ENCODE assay signal across 15 cellular contexts in the genomic region with DNA sequence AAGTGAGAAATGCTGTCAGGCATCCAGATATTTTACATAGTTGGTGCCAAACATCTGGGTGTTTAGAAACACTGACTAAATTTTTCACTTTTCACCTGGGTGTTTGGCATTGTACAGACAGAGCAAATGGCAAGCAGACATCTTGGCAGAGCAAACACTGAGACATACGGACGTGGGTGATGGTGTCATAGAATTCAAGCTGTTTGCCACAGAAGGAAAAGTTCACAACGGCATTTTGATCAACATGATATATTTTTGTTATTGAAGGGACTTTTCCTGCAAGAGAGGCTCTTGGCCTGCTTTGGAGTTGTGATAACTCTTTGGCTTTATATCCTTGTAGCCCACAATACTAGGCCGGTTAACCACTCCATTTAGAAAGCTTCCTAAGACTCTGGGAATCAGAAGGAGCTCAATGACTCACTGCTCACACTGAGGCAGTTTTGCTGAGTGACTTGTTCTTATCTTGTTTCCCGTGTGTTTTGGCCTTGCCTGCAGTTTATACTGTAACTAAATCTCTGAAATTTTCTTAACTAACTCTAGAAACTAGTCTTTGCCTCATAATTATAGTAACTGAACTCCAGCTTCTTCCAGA.
DNase-seq lines count a peak whose midpoint lies in the region; ATAC-seq and TF ChIP-seq lines count a peak whose summit lies in the region.
"Had no signal": no experiment of that assay in that cellular context is flagged by ENCODE, and none has a peak within 500 bp of the region (broad histone marks: within the 10 kb centered on the region; RNA-seq: fewer than 3 reads in every experiment).

No MANE protein-coding gene starts in this region.

- no peaks in the 10 kb centered on the region for H3K27me3 Mint-ChIP-seq in CD8-positive, alpha-beta T cell (ENCODE audit: low read depth)
- H3K27me3 Mint-ChIP-seq in activated naive CD4-positive, alpha-beta T cell treated with anti-CD3 and anti-CD28 coated beads, Interleukin-2, amount 10 ng/mL, durations not matched to agents 7 days and 5 days: no peaks in the 10 kb centered on the region
- H3K27me3 Mint-ChIP-seq: brain had no signal

- no peak overlapping the region for H3K23ac ChIP-seq in mesendoderm (ENCODE audit: low read length)

- no peak overlapping the region for H2BK15ac ChIP-seq in mesendoderm (replicated peaks; ENCODE audit: low read depth)

- no peaks in the 10 kb centered on the region for H3K27me3 ChIP-seq in esophagus squamous epithelium
- no peaks in the 10 kb centered on the region for H3K27me3 ChIP-seq in mesendoderm (ENCODE audit: insufficient read depth, low read length, poor library complexity)
- no peaks in the 10 kb centered on the region for H3K27me3 ChIP-seq in CD8-positive, alpha-beta T cell (ENCODE audit: insufficient read depth, low read length)

- no peak overlapping the region for H3K4me2 ChIP-seq in mesendoderm (ENCODE audit: low read length)

- no peak for ATAC-seq in CD8-positive, alpha-beta T cell
- no peak for ATAC-seq in HG02852 (IDR thresholded peaks at IDR 0.05; ENCODE audit: unreplicated experiment)
- ATAC-seq: activated CD4-positive, CD25-positive, alpha-beta regulatory T cell treated with anti-CD3 and anti-CD28 coated beads, Interleukin-2, amount 50 U/mL, for 24 hours; esophagus mucosa had no signal

- H3K4me3 ChIP-seq in AG04449 (ENCODE audit: low read depth, low read length) (no peak overlapping the region), esophagus squamous epithelium (no peak overlapping the region), mesendoderm (ENCODE audit: low read length) (no peak overlapping the region)
- no peak overlapping the region for H3K4me3 ChIP-seq in CD8-positive, alpha-beta T cell (ENCODE audit: low read depth, low read length)

- no peak overlapping the region for H2AK5ac ChIP-seq in mesendoderm (ENCODE audit: low read length)

- H3K4me1 ChIP-seq in esophagus squamous epithelium (peaks cover 0 to 20% (median 0%) of the 10 kb centered on the region in 3 donors), mesendoderm (ENCODE audit: control insufficient read depth, low read depth, low read length) (no peaks in the 10 kb centered on the region)
- no peaks in the 10 kb centered on the region for H3K4me1 ChIP-seq in CD8-positive, alpha-beta T cell (ENCODE audit: insufficient read depth, low read length)

- CTCF ChIA-PET in AG04449 (lab: Yijun Ruan, JAX): no interaction called here
- CTCF ChIA-PET in CD8-positive, alpha-beta T cell (lab: Charles Lee): interaction anchor here (0.6 kb wide), 1 partner anchor 1902 kb away, joined by 3 read pairs; no protein-coding TSS in a partner anchor
- CTCF ChIA-PET in activated naive CD4-positive, alpha-beta T cell treated with anti-CD3 and anti-CD28 coated beads, Interleukin-2, amount 10 ng/mL, durations not matched to agents 7 days and 5 days (lab: Charles Lee): no interaction called here

- no peak overlapping the region for H3K9ac ChIP-seq in mesendoderm (ENCODE audit: low read length)

- peaks cover 10% of the 10 kb centered on the region for H3K9me3 Mint-ChIP-seq in CD8-positive, alpha-beta T cell
- peaks cover 10% of the 10 kb centered on the region for H3K9me3 Mint-ChIP-seq in activated naive CD4-positive, alpha-beta T cell treated with anti-CD3 and anti-CD28 coated beads, Interleukin-2, amount 10 ng/mL, durations not matched to agents 7 days and 5 days

- H3K36me3 ChIP-seq in esophagus squamous epithelium (no peaks in the 10 kb centered on the region), mesendoderm (ENCODE audit: control insufficient read depth, insufficient read depth, low read length) (no peaks in the 10 kb centered on the region)
- no peaks in the 10 kb centered on the region for H3K36me3 ChIP-seq in CD8-positive, alpha-beta T cell (ENCODE audit: insufficient read depth, low read length)

- 39 to 46% methylated on average over 5 of the region's 5 CpGs for WGBS in esophagus squamous epithelium, 2 donors
- WGBS in mesendoderm (ENCODE audit: extremely low coverage, insufficient coverage, low lambda C conversion rate): no CpG with 5 or more reads among the region's 5 CpGs

- POLR2A ChIA-PET in AG04449 (lab: Yijun Ruan, JAX): no interaction called here
- POLR2A ChIA-PET in CD8-positive, alpha-beta T cell (lab: Charles Lee): no interaction called here

- H2BK5ac ChIP-seq in mesendoderm (ENCODE audit: low read length): no peak overlapping the region

- H3K4me1 Mint-ChIP-seq in CD8-positive, alpha-beta T cell (ENCODE audit: low read depth): no peaks in the 10 kb centered on the region
- H3K4me1 Mint-ChIP-seq in activated naive CD4-positive, alpha-beta T cell treated with anti-CD3 and anti-CD28 coated beads, Interleukin-2, amount 10 ng/mL, durations not matched to agents 7 days and 5 days: no peaks in the 10 kb centered on the region

- no peaks in the 10 kb centered on the region for H3K9me3 ChIP-seq in esophagus squamous epithelium
- H3K9me3 ChIP-seq in CD8-positive, alpha-beta T cell (ENCODE audit: low read length): no peaks in the 10 kb centered on the region

- H3K18ac ChIP-seq in mesendoderm (ENCODE audit: low read length): no peak overlapping the region

- no peaks in the 10 kb centered on the region for H3K79me2 ChIP-seq in mesendoderm (ENCODE audit: control insufficient read depth, insufficient read depth, low read length)

- H2BK120ac ChIP-seq in mesendoderm (ENCODE audit: low read depth, low read length): no peak overlapping the region

- H3K4ac ChIP-seq in mesendoderm (ENCODE audit: low read depth, low read length): peak overlapping the region; percentile 52

- H3K27ac ChIP-seq in esophagus squamous epithelium: peak overlapping the region in 3 of 4 donors; percentile 1 to 29 (median 16)
- no peak overlapping the region for H3K27ac ChIP-seq in mesendoderm (ENCODE audit: low read depth, low read length)
- no peak overlapping the region for H3K27ac ChIP-seq in CD8-positive, alpha-beta T cell (ENCODE audit: low read depth, low read length)

- H4K5ac ChIP-seq in mesendoderm (ENCODE audit: low read length): no peak overlapping the region

- TF ChIP-seq POLR2A in esophagus squamous epithelium (IDR thresholded peaks at IDR 0.05): no peak

- no peaks in the 10 kb centered on the region for H3K79me1 ChIP-seq in mesendoderm (ENCODE audit: low read length)

- no peak overlapping the region for H3K56ac ChIP-seq in mesendoderm (ENCODE audit: low read length)

- intact Hi-C loops in esophagus squamous epithelium (cut with DNase I): no loop called here
- intact Hi-C loops in CD8-positive, alpha-beta T cell (cut with DNase I, micrococcal nuclease): no loop called here

- no peaks in the 10 kb centered on the region for H3K36me3 Mint-ChIP-seq in CD8-positive, alpha-beta T cell
- no peaks in the 10 kb centered on the region for H3K36me3 Mint-ChIP-seq in activated naive CD4-positive, alpha-beta T cell treated with anti-CD3 and anti-CD28 coated beads, Interleukin-2, amount 10 ng/mL, durations not matched to agents 7 days and 5 days
- H3K36me3 Mint-ChIP-seq: brain had no signal

- no peak overlapping the region for H4K8ac ChIP-seq in mesendoderm (ENCODE audit: low read depth, low read length)

- TF ChIP-seq CTCF in AG04449 (IDR thresholded peaks at IDR 0.05; ENCODE audit: insufficient read depth, low read length, missing control alignments) (no peak), esophagus squamous epithelium (IDR thresholded peaks at IDR 0.05) (no peak)
- no peak for TF ChIP-seq CTCF in CD8-positive, alpha-beta T cell (IDR thresholded peaks at IDR 0.05)

- no peak overlapping the region for H3K4me3 Mint-ChIP-seq in CD8-positive, alpha-beta T cell
- no peak overlapping the region for H3K4me3 Mint-ChIP-seq in activated naive CD4-positive, alpha-beta T cell treated with anti-CD3 and anti-CD28 coated beads, Interleukin-2, amount 10 ng/mL, durations not matched to agents 7 days and 5 days
- H3K4me3 Mint-ChIP-seq: brain had no signal

- no peak overlapping the region for H3K27ac Mint-ChIP-seq in CD8-positive, alpha-beta T cell
- H3K27ac Mint-ChIP-seq in activated naive CD4-positive, alpha-beta T cell treated with anti-CD3 and anti-CD28 coated beads, Interleukin-2, amount 10 ng/mL, durations not matched to agents 7 days and 5 days: no peak overlapping the region

- peak; percentile 7 for DNase-seq in AG04449 (ENCODE audit: low read depth, low spot score)
- peak; percentile 70 for DNase-seq in NCI-H446 treated with DMSO at 0.1 percent for 48 hours (lab: John Stamatoyannopoulos, UW)
- no peak for DNase-seq in esophagus squamous epithelium (lab: John Stamatoyannopoulos, UW)
- no peak for DNase-seq in mesendoderm
- no peak for DNase-seq in NCI-H2196 treated with DMSO at 0.1 percent for 48 hours (lab: John Stamatoyannopoulos, UW; ENCODE audit: unreplicated experiment)
- no peak for DNase-seq in CD8-positive, alpha-beta T cell
- no peak for DNase-seq in activated naive CD4-positive, alpha-beta T cell treated with anti-CD3 and anti-CD28 coated beads, Interleukin-2, amount 10 ng/mL, durations not matched to agents 7 days and 5 days
- DNase-seq: activated T-cell treated with anti-CD3 and anti-CD28 coated beads, Interleukin-2, amount 50 U/mL, for 1 hour; NCI-H1436 treated with DMSO at 0.1 percent for 48 hours; NK-92 treated with Interleukin-12 subunit alpha and Interleukin-12 subunit beta, amount 100 ng/mL, for 24 hours; stimulated activated CD4-positive, alpha-beta T cell treated with anti-CD3 and anti-CD28 coated beads, Interleukin-15, amount 100 ng/mL, for 24 hours had no signal

Comparison
In these comparisons a context has a peak if more than half of its experiments do, and no peak if none do; other contexts are left out.
1. DNase-seq: peak in AG04449 (single experiment) and NCI-H446 treated with DMSO at 0.1 percent for 48 hours (single experiment); none in esophagus squamous epithelium (single experiment), mesendoderm (single experiment), NCI-H2196 treated with DMSO at 0.1 percent for 48 hours (single experiment), CD8-positive, alpha-beta T cell (0 of 7) and activated naive CD4-positive, alpha-beta T cell treated with anti-CD3 and anti-CD28 coated beads, Interleukin-2, amount 10 ng/mL, durations not matched to agents 7 days and 5 days (single experiment).
2. H3K27ac ChIP-seq: peak in esophagus squamous epithelium (3 of 4); none in mesendoderm (single experiment) and CD8-positive, alpha-beta T cell (single experiment).